ENCODE assay signal across 20 cellular contexts in genomic region chr12:77914089-77914488, GRCh38.
DNase-seq lines count a peak whose midpoint lies in the region; ATAC-seq and TF ChIP-seq lines count a peak whose summit lies in the region.
"Had no signal": no experiment of that assay in that cellular context is flagged by ENCODE, and none has a peak within 500 bp of the region (broad histone marks: within the 10 kb centered on the region; RNA-seq: fewer than 3 reads in every experiment).

No MANE protein-coding gene starts in this region.

- TF ChIP-seq CTCF in right lobe of liver (IDR thresholded peaks at IDR 0.05) (peak in 3 of 4 donors; percentile 30 to 34 (median 30)), colonic mucosa (IDR thresholded peaks at IDR 0.05) (no peak)

- H3K9me3 ChIP-seq in right lobe of liver (no peaks in the 10 kb centered on the region), colonic mucosa (no peaks in the 10 kb centered on the region)
- H3K9me3 ChIP-seq: adrenal gland, Peyer's patch, testis had no signal

- TF ChIP-seq POLR2A in right lobe of liver (IDR thresholded peaks at IDR 0.05), result no peak

- no peaks in the 10 kb centered on the region for H3K4me1 ChIP-seq in right lobe of liver
- H3K4me1 ChIP-seq in colonic mucosa, result no peaks in the 10 kb centered on the region
- H3K4me1 ChIP-seq: adrenal gland, Peyer's patch, testis had no signal

- H3K36me3 ChIP-seq in right lobe of liver, result no peaks in the 10 kb centered on the region
- no peaks in the 10 kb centered on the region for H3K36me3 ChIP-seq in colonic mucosa
- H3K36me3 ChIP-seq: adrenal gland, Peyer's patch had no signal

- H3K4me3 ChIP-seq in right lobe of liver (no peak overlapping the region), colonic mucosa (no peak overlapping the region)
- H3K4me3 ChIP-seq: adrenal gland, Peyer's patch, testis had no signal

- WGBS in right lobe of liver (ENCODE audit: insufficient coverage, low coverage, low lambda C conversion rate, missing lambda C conversion rate), result 62% methylated on average over 2 of the region's 2 CpGs

- no peak overlapping the region for H3K27ac ChIP-seq in right lobe of liver
- no peak overlapping the region for H3K27ac ChIP-seq in colonic mucosa
- H3K27ac ChIP-seq: adrenal gland, Peyer's patch, testis had no signal

- H3K27me3 ChIP-seq in right lobe of liver (no peaks in the 10 kb centered on the region), colonic mucosa (no peaks in the 10 kb centered on the region)
- H3K27me3 ChIP-seq: adrenal gland, Peyer's patch, testis had no signal

- intact Hi-C loops in right lobe of liver (cut with DNase I), result loop anchor here in 1 of 2 donors (5.0 kb wide), 1 partner anchor 187 kb away; no protein-coding TSS in a partner anchor
- intact Hi-C loops in colonic mucosa (cut with DNase I), result no loop called here

- DNase-seq in DMS 273 (lab: John Stamatoyannopoulos, UW; ENCODE audit: unreplicated experiment) (peak; percentile 44), DMS 273 treated with DMSO at 0.1 percent for 48 hours (lab: John Stamatoyannopoulos, UW) (no peak), NCI-H1105 treated with DMSO at 0.1 percent for 48 hours (lab: John Stamatoyannopoulos, UW) (peak; percentile 75), SW480 (ENCODE audit: low spot score) (peak; percentile 10), right lobe of liver (no peak), HK-2 (ENCODE audit: unreplicated experiment) (no peak), colonic mucosa (no peak)
- no peak for DNase-seq in activated naive CD4-positive, alpha-beta T cell (lab: John Stamatoyannopoulos, UW)
- DNase-seq: 8988T; adrenal gland; CD4-positive, alpha-beta memory T cell; erythroblast; H9; midbrain; nucleus accumbens; Peyer's patch; stimulated activated CD4-positive, alpha-beta T cell treated with anti-CD3 and anti-CD28 coated beads, Interleukin-4, amount 100 ng/mL, for 1 hour; T-cell; testis had no signal

- peak; percentile 43 to 61 (median 54) for ATAC-seq in right lobe of liver
- ATAC-seq: T-cell, WTC11 had no signal

- H3K9ac ChIP-seq in colonic mucosa (ENCODE audit: low read depth in 2 of 2, low read length in 2 of 2), result no peak overlapping the region

Comparison
In these comparisons a context has a peak if more than half of its experiments do, and no peak if none do; other contexts are left out.
1. DNase-seq: peak in DMS 273 (single experiment), NCI-H1105 treated with DMSO at 0.1 percent for 48 hours (single experiment) and SW480 (single experiment); none in DMS 273 treated with DMSO at 0.1 percent for 48 hours (single experiment), right lobe of liver (0 of 3), HK-2 (single experiment), activated naive CD4-positive, alpha-beta T cell (0 of 4) and colonic mucosa (single experiment).